In the genomic region with DNA sequence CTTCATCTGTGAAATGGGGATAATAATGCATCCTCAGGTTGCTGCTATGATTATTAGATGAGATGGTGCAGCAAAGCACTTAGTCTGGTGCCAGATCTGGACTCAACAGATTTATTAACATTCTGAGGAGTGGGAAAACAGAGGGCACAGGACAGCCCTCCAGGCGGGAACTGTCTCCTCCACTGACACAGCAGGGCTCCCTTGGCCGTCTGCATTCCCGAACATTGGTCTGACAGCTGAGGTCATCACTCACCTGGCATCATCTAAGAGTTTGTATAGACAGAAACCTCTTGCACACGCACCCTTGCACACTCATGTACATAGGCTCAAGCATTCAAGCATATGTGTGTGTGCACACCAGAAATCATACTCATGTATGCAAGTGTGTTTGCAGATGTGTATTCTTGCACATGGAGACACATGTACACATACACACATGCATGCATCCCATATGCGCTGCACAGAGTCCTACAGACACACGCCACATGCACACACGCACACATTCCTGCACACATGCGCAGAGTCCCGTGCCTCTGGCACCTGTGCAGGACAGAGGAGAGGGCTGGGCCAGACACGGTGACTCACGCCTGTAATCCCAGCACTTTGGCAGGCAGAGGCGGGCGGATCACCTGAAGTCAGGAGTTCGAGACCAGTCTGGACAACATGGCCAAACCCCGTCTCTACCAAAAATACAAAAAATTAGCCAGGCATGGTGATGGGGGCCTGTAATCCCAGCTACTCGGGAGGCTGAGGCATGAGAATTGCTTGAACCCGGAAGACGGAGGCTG, we compare ENCODE assay signal across 18 cellular contexts.
"Had no signal": no experiment of that assay in that cellular context is flagged by ENCODE, and none has a peak within 500 bp of the region (broad histone marks: within the 10 kb centered on the region; RNA-seq: fewer than 3 reads in every experiment).

No MANE protein-coding gene starts in this region.

- H3K4me2 ChIP-seq: hepatocyte, smooth muscle cell had no signal

- H3K27me3 ChIP-seq: esophagus muscularis mucosa, gastroesophageal sphincter, hepatocyte, ovary, uterus had no signal

- FAIRE-seq: kidney had no signal

- H3K4me3 Mint-ChIP-seq: dendritic cell treated with granulocyte-macrophage colony-stimulating factor and Interleukin-4, amounts not matched to agents 40 ng/mL and 50 ng/mL, for 4 days; effector memory CD8-positive, alpha-beta T cell; naive thymus-derived CD4-positive, alpha-beta T cell; nephron progenitor cell; type B pancreatic cell had no signal

- H3K27ac ChIP-seq: epithelial cell of prostate, esophagus muscularis mucosa, gastroesophageal sphincter, hepatocyte, ovary, uterus had no signal

- H3K4me1 ChIP-seq: uterus had no signal

- ATAC-seq: effector memory CD8-positive, alpha-beta T cell; gastroesophageal sphincter; naive thymus-derived CD4-positive, alpha-beta T cell; right cardiac atrium had no signal

- H3K36me3 Mint-ChIP-seq: naive thymus-derived CD4-positive, alpha-beta T cell; type B pancreatic cell had no signal

- H3K79me2 ChIP-seq: hepatocyte had no signal

- H3K36me3 ChIP-seq: esophagus muscularis mucosa, gastroesophageal sphincter, ovary, uterus had no signal

- H2AFZ ChIP-seq: hepatocyte had no signal

- H3K27ac Mint-ChIP-seq: dendritic cell treated with granulocyte-macrophage colony-stimulating factor and Interleukin-4, amounts not matched to agents 40 ng/mL and 50 ng/mL, for 4 days; effector memory CD8-positive, alpha-beta T cell; naive thymus-derived CD4-positive, alpha-beta T cell; nephron progenitor cell; progenitor cell of endocrine pancreas; type B pancreatic cell had no signal

- DNase-seq: effector memory CD8-positive, alpha-beta T cell; kidney; mesendoderm; naive thymus-derived CD4-positive, alpha-beta T cell; ovary; stimulated activated CD4-positive, alpha-beta T cell treated with anti-CD3 and anti-CD28 coated beads, Interleukin-2, amount 100 ng/mL, for 48 hours; stimulated activated naive CD4-positive, alpha-beta T cell treated with Interleukin-2 at 50 U/mL for 16 hours; uterus had no signal

- H3K9me3 ChIP-seq: esophagus muscularis mucosa, gastroesophageal sphincter, ovary, uterus had no signal

- H3K9me3 Mint-ChIP-seq: dendritic cell treated with granulocyte-macrophage colony-stimulating factor and Interleukin-4, amounts not matched to agents 40 ng/mL and 50 ng/mL, for 4 days; effector memory CD8-positive, alpha-beta T cell; nephron progenitor cell had no signal

- H3K4me3 ChIP-seq: esophagus muscularis mucosa, gastroesophageal sphincter, hepatocyte, ovary, smooth muscle cell, uterus had no signal
